Comparison of ENCODE assay signal across 8 cellular contexts in the genomic region with DNA sequence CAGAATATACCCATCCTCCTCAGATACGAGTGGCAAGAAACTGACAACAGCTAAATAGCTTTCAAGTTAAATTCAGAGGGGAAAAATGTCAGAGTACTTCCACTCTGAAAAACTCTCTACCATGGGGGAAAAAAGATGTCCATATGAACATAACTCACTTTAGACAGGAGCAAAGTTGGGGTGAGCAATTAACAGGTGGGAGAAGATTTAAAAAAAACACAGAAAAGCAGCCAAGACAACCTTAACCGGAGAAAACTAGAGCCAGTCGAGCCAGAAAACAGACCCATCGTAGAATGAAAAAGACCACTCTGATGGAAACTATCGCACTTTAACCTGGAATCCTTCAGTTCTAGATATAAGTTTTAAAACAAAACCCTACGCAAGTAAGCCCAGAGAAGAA. TPM values are rescaled to one million over a fixed set of nuclear protein-coding genes. Genes with fewer than 3 reads are reported as not detected.
DNase-seq lines count a peak whose midpoint lies in the region; ATAC-seq, FAIRE-seq and TF ChIP-seq lines count a peak whose summit lies in the region.

No MANE protein-coding gene starts in this region.

- DNase-seq in GM19239 (ENCODE audit: insufficient read length, low spot score) = no peak
- DNase-seq in T-helper 17 cell = no peak
- DNase-seq in foreskin fibroblast = no peak
- no peak for DNase-seq in skeletal muscle cell (ENCODE audit: low read depth)
- DNase-seq in NCI-H82 (lab: John Stamatoyannopoulos, UW) = no peak
- no peak for DNase-seq in midbrain (lab: John Stamatoyannopoulos, UW)

- peak overlapping the region; percentile 92 for H3K4me3 Mint-ChIP-seq in T-helper 17 cell

- H3K9me3 ChIP-seq in T-helper 17 cell (ENCODE audit: control insufficient read depth, low read length, poor library complexity, severe bottlenecking) = no peaks in the 10 kb centered on the region

- H3K4me3 ChIP-seq in foreskin fibroblast (ENCODE audit: low read depth in 1 of 2, low read length in 2 of 2) (peak overlapping the region; percentile 85 to 96), skeletal muscle cell (ENCODE audit: low read depth, low read length) (peak overlapping the region; percentile 75)

- no peak for TF ChIP-seq CTCF in foreskin fibroblast (IDR thresholded peaks at IDR 0.05; ENCODE audit: low read depth, low read length)

- peak overlapping the region; percentile 95 for H3K27ac Mint-ChIP-seq in T-helper 17 cell

- H3K36me3 Mint-ChIP-seq in T-helper 17 cell (ENCODE audit: low read depth) = no peaks in the 10 kb centered on the region

- peak; percentile 31 for FAIRE-seq in GM19239 (lab: Jason Lieb, UNC)

- H3K4me1 Mint-ChIP-seq in T-helper 17 cell = peaks cover 14% of the 10 kb centered on the region

- no peaks in the 10 kb centered on the region for H3K27me3 Mint-ChIP-seq in T-helper 17 cell

- ATAC-seq in T-helper 17 cell (no peak), GM18517 (IDR thresholded peaks at IDR 0.05; ENCODE audit: unreplicated experiment) (no peak), GM18907 (IDR thresholded peaks at IDR 0.05; ENCODE audit: unreplicated experiment) (no peak)

RNA-seq across cellular contexts. Expression of a gene that starts 0.8 kb away (rescaled TPM):
- total RNA-seq in T-helper 17 cell = 10 to 100 TPM; 29.6 to 30.6 TPM

RNA-seq across cellular contexts. Expression of a gene that starts 33.4 kb away (rescaled TPM):
- total RNA-seq in T-helper 17 cell = under 1 TPM in 1 of 2 donors, not detected in 1; 0.75 TPM

RNA-seq across cellular contexts. Expression of a gene that starts 39.4 kb away (rescaled TPM):
- 10 to 100 TPM; 32.8 to 42.4 TPM for total RNA-seq in T-helper 17 cell

RNA-seq across cellular contexts. Expression of a gene that starts 45.4 kb away (rescaled TPM):
- total RNA-seq in T-helper 17 cell = 10 to 100 TPM; 28.5 to 29.7 TPM

RNA-seq across cellular contexts. Expression of a gene that starts 45.6 kb away (rescaled TPM):
- 10 to 100 TPM; 21.7 to 22.8 TPM for total RNA-seq in T-helper 17 cell
